ENCODE assay signal across 27 cellular contexts in the genomic region with DNA sequence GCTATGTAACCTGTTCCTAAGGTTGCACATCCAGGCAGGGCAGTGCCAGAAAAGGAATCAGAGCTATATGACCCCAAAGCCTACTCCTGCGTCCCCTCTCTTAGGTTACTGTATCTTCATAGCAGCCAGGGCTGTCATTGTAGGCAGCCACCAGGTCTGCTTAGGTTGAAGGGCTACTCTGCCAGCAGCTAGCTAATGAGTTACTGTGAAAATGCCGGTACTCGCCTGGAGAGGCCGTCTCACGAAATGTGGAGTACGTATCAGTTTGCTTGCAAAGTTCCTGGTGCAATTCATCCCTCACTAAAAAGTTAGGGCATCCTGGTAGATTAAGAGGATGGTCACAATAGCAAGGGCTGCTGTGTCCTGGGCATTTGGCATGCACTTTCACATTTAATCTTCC. TPM values are rescaled to one million over a fixed set of nuclear protein-coding genes. Genes with fewer than 3 reads are reported as not detected.
"Had no signal": no experiment of that assay in that cellular context is flagged by ENCODE, and none has a peak within 500 bp of the region (broad histone marks: within the 10 kb centered on the region; RNA-seq: fewer than 3 reads in every experiment).

No MANE protein-coding gene starts in this region.

- H3K27ac ChIP-seq: ascending aorta, body of pancreas, KMS-11, Peyer's patch, RWPE1, VCaP had no signal

- H3K27me3 ChIP-seq: ascending aorta, body of pancreas, Peyer's patch, SJSA1 had no signal

- H3K9me3 ChIP-seq: ascending aorta, body of pancreas, Peyer's patch, SJSA1 had no signal

- H3K4me1 ChIP-seq: ascending aorta, body of pancreas, Peyer's patch had no signal

- DNase-seq: activated CD4-positive, alpha-beta memory T cell treated with anti-CD3 and anti-CD28 coated beads for 36 hours; activated CD4-positive, alpha-beta T cell treated with anti-CD3 and anti-CD28 coated beads, Interleukin-2, amount 10 ng/mL, durations not matched to agents 7 days and 5 days; activated CD4-positive, CD25-positive, alpha-beta regulatory T cell; activated CD8-positive, alpha-beta memory T cell treated with anti-CD3 and anti-CD28 coated beads for 24 hours; activated effector memory CD4-positive, alpha-beta T cell treated with anti-CD3 and anti-CD28 coated beads, Interleukin-2, amount 50 U/mL, for 16 hours; activated naive CD4-positive, alpha-beta T cell treated with Interleukin-2 at 50 U/mL for 16 hours; activated naive CD8-positive, alpha-beta T cell treated with anti-CD3 and anti-CD28 coated beads, Interleukin-2, amount 50 U/mL, for 24 hours; activated T-cell treated with anti-CD3 and anti-CD28 coated beads, Interleukin-2, amount 50 U/mL, for 4 hours; amniotic stem cell; body of pancreas; central memory CD4-positive, alpha-beta T cell; NCI-H2029; NCI-H2107; NCI-H226; Peyer's patch; Right ventricle myocardium superior; T-cell; T-helper 2 cell; T1000 had no signal

- H3K4me3 ChIP-seq: ascending aorta, body of pancreas, Peyer's patch, SJSA1 had no signal

- ATAC-seq: activated naive CD4-positive, alpha-beta T cell treated with anti-CD3 and anti-CD28 coated beads, Interleukin-2, amount 50 U/mL, for 72 hours; activated naive CD8-positive, alpha-beta T cell treated with anti-CD3 and anti-CD28 coated beads, Interleukin-2, amount 50 U/mL, for 24 hours; activated T-cell treated with anti-CD3 and anti-CD28 coated beads, Interleukin-2, amount 50 U/mL, for 4 hours; body of pancreas; T-cell had no signal

- H3K36me3 ChIP-seq: ascending aorta, Peyer's patch, SJSA1 had no signal

RNA-seq across cellular contexts. Expression of a gene that starts 50.9 kb away (rescaled TPM):
- total RNA-seq: activated CD4-positive, alpha-beta memory T cell treated with anti-CD3 and anti-CD28 coated beads for 36 hours; activated CD4-positive, alpha-beta T cell treated with anti-CD3 and anti-CD28 coated beads, Interleukin-2, amount 10 ng/mL, durations not matched to agents 7 days and 5 days; activated naive CD4-positive, alpha-beta T cell treated with anti-CD3 and anti-CD28 coated beads, Interleukin-2, amount 50 U/mL, for 72 hours; activated T-cell treated with anti-CD3 and anti-CD28 coated beads, Interleukin-2, amount 50 U/mL, for 4 hours; ascending aorta; body of pancreas; bronchial epithelial cell; MCF 10A; Peyer's patch; Right ventricle myocardium superior; T-cell had no signal
